In the genomic region with DNA sequence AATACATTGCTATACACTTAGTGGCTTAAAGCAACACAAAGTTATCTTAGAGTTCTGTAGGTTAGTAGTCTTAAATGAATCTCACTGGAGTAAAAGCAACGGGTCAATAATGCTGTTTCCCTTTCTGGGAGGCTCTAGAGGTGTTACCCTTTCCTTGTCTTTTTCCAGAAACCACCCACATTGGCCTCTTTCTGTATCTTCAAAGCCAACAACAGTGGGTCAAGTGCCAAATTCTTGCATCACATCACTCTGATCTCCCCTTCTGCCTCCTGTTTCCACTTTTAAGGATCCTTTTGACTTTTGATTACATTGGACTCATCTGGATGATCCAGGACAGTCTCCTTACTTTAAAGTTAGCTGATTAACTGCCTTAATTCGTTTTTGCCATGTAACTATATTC, we compare ENCODE assay signal across 18 cellular contexts.
DNase-seq lines count a peak whose midpoint lies in the region; ATAC-seq and TF ChIP-seq lines count a peak whose summit lies in the region.
"Had no signal": no experiment of that assay in that cellular context is flagged by ENCODE, and none has a peak within 500 bp of the region (broad histone marks: within the 10 kb centered on the region; RNA-seq: fewer than 3 reads in every experiment).

No MANE protein-coding gene starts in this region.

- DNase-seq in WTC11 (ENCODE audit: low spot score) (no peak), fibroblast of the aortic adventitia (ENCODE audit: low read depth) (peak; percentile 67), sciatic nerve (ENCODE audit: low spot score) (no peak), occipital lobe (lab: John Stamatoyannopoulos, UW) (no peak)
- no peak for DNase-seq in CD8-positive, alpha-beta T cell
- DNase-seq: Calu3; CD4-positive, CD25-positive, alpha-beta regulatory T cell; DMS53; Karpas-422; MM.1S; NCI-H1105; NCI-H187; NCI-H69; NK-92 treated with Interleukin-12 subunit alpha and Interleukin-12 subunit beta, amount 100 ng/mL, for 24 hours; RPMI8226 had no signal

- H3K36me3 ChIP-seq in HUES64 (ENCODE audit: insufficient read depth, low read length): no peaks in the 10 kb centered on the region
- H3K36me3 ChIP-seq in CD8-positive, alpha-beta T cell (ENCODE audit: insufficient read depth, low read length): no peaks in the 10 kb centered on the region

- CTCF ChIA-PET in WTC11 (lab: Charles Lee): no interaction called here
- CTCF ChIA-PET in CD8-positive, alpha-beta T cell (lab: Charles Lee): interaction anchor here (0.7 kb wide), 1 partner anchor 9 kb away, joined by 3 read pairs; no protein-coding TSS in a partner anchor

- H3K4me3 Mint-ChIP-seq in WTC11: no peak overlapping the region
- H3K4me3 Mint-ChIP-seq in CD8-positive, alpha-beta T cell: no peak overlapping the region
- H3K4me3 Mint-ChIP-seq: B cell; CD4-positive, CD25-positive, alpha-beta regulatory T cell had no signal

- peak overlapping the region; percentile 10; the same call in 1 of the 2 replicates for H3K27ac Mint-ChIP-seq in WTC11
- no peak overlapping the region for H3K27ac Mint-ChIP-seq in CD8-positive, alpha-beta T cell
- H3K27ac Mint-ChIP-seq: B cell; CD4-positive, CD25-positive, alpha-beta regulatory T cell had no signal

- H3K9me3 Mint-ChIP-seq in WTC11: no peaks in the 10 kb centered on the region
- no peaks in the 10 kb centered on the region for H3K9me3 Mint-ChIP-seq in CD8-positive, alpha-beta T cell
- H3K9me3 Mint-ChIP-seq: CD4-positive, CD25-positive, alpha-beta regulatory T cell had no signal

- H3K27ac ChIP-seq in HUES64 (ENCODE audit: low read depth, low read length): no peak overlapping the region
- H3K27ac ChIP-seq in CD8-positive, alpha-beta T cell (ENCODE audit: low read depth, low read length): no peak overlapping the region

- peak overlapping the region; percentile 17; the same call in 1 of the 2 replicates for H3K9ac ChIP-seq in HUES64 (ENCODE audit: low read depth, low read length)

- H3K27me3 ChIP-seq in HUES64 (ENCODE audit: insufficient read depth, low read length): no peaks in the 10 kb centered on the region
- H3K27me3 ChIP-seq in CD8-positive, alpha-beta T cell (ENCODE audit: insufficient read depth, low read length): no peaks in the 10 kb centered on the region

- H3K4me1 ChIP-seq in HUES64 (ENCODE audit: insufficient read depth, low read length): peaks cover 34% of the 10 kb centered on the region
- no peaks in the 10 kb centered on the region for H3K4me1 ChIP-seq in CD8-positive, alpha-beta T cell (ENCODE audit: insufficient read depth, low read length)

- H3K27me3 Mint-ChIP-seq in WTC11 (ENCODE audit: low read depth): no peaks in the 10 kb centered on the region
- no peaks in the 10 kb centered on the region for H3K27me3 Mint-ChIP-seq in CD8-positive, alpha-beta T cell (ENCODE audit: low read depth)
- H3K27me3 Mint-ChIP-seq: B cell; CD4-positive, CD25-positive, alpha-beta regulatory T cell had no signal

- intact Hi-C loops in sciatic nerve (cut with DNase I): no loop called here
- intact Hi-C loops in CD8-positive, alpha-beta T cell (cut with DNase I, micrococcal nuclease): no loop called here

- WGBS in HUES64: 81% methylated on average over 2 of the region's 2 CpGs

- POLR2A ChIA-PET in WTC11 (lab: Charles Lee): no interaction called here
- POLR2A ChIA-PET in CD8-positive, alpha-beta T cell (lab: Charles Lee): interaction anchor here (1.0 to 1.1 kb wide), 2 partner anchors 9 to 110 kb away, joined by 3 to 4 read pairs; no protein-coding TSS in a partner anchor

- H3K4me1 Mint-ChIP-seq in WTC11: peaks cover 35% of the 10 kb centered on the region
- H3K4me1 Mint-ChIP-seq in CD8-positive, alpha-beta T cell (ENCODE audit: low read depth): peaks cover 21% of the 10 kb centered on the region

- no peaks in the 10 kb centered on the region for H3K9me3 ChIP-seq in HUES64 (ENCODE audit: insufficient read depth, low read depth, low read length)
- no peaks in the 10 kb centered on the region for H3K9me3 ChIP-seq in CD8-positive, alpha-beta T cell (ENCODE audit: low read length)

- H3K4me3 ChIP-seq in HUES64 (ENCODE audit: low read length) (no peak overlapping the region), fibroblast of the aortic adventitia (ENCODE audit: low read depth, low read length) (no peak overlapping the region)
- no peak overlapping the region for H3K4me3 ChIP-seq in CD8-positive, alpha-beta T cell (ENCODE audit: low read depth, low read length)

- TF ChIP-seq CTCF in WTC11 (IDR thresholded peaks at IDR 0.05): no peak
- no peak for TF ChIP-seq CTCF in fibroblast of the aortic adventitia (IDR thresholded peaks at IDR 0.05; ENCODE audit: insufficient read depth, low read length)
- no peak for TF ChIP-seq CTCF in CD8-positive, alpha-beta T cell (IDR thresholded peaks at IDR 0.05)

- no peak; the same call in 1 of the 2 replicates for ATAC-seq in WTC11
- ATAC-seq in sciatic nerve: peak; percentile 47
- no peak for ATAC-seq in CD8-positive, alpha-beta T cell
- no peak for ATAC-seq in GM21723 (IDR thresholded peaks at IDR 0.05; ENCODE audit: unreplicated experiment)

- H3K36me3 Mint-ChIP-seq in WTC11: no peaks in the 10 kb centered on the region
- no peaks in the 10 kb centered on the region for H3K36me3 Mint-ChIP-seq in CD8-positive, alpha-beta T cell

TF ChIP-seq in WTC11, 78 proteins besides CTCF, POLR2A, EP300 and RAD21:
- TF ChIP-seq JAZF1 (CRISPR knock-in tag; IDR thresholded peaks at IDR 0.05) (no peak), GTF2I (CRISPR knock-in tag; conservative IDR thresholded peaks at IDR 0.05) (no peak), ZNF416 (CRISPR knock-in tag; IDR thresholded peaks at IDR 0.05) (no peak), NR3C1 (CRISPR knock-in tag; conservative IDR thresholded peaks at IDR 0.05; ENCODE audit: low read depth) (no peak), GRHL2 (CRISPR knock-in tag; IDR thresholded peaks at IDR 0.05; ENCODE audit: insufficient replicate concordance, severe bottlenecking) (no peak), ZNF396 (CRISPR knock-in tag; IDR thresholded peaks at IDR 0.05; ENCODE audit: borderline replicate concordance) (no peak), RORB (CRISPR knock-in tag; IDR thresholded peaks at IDR 0.05) (no peak)
- TF ChIP-seq, protein P1, sequence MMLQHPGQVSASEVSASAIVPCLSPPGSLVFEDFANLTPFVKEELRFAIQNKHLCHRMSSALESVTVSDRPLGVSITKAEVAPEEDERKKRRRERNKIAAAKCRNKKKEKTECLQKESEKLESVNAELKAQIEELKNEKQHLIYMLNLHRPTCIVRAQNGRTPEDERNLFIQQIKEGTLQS (CRISPR knock-in tag; conservative IDR thresholded peaks at IDR 0.05): no peak
TF ChIP-seq in WTC11: peak in this region for 0.
